9 cellular contexts compared by ENCODE assay signal in the genomic region with DNA sequence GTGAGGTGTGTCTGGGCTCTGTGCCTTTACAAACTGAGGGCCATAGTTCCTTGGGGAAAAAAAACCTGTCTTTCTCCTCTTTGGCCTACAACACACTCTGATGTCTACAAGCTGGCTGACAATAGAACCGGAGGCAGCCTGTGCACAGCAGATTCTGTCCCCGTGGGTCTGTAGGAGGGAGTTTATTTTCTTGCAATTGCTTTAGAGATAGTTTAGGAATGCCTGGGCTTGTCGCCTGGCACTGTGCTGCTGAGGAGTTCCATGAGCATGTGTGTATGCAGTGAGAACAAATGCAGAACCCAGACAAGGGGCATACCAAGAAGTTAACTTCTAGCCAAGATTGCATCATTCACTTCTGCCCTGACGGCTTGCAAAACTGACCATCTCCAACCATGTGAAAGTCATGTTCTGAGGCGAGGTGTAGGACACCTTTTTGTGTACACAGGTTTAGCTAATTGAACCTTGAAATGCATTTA. TPM values are rescaled to one million over a fixed set of nuclear protein-coding genes. Genes with fewer than 3 reads are reported as not detected.
A peak's percentile ranks its signal among the peaks of the same experiment; 100 is the strongest.
DNase-seq lines count a peak whose midpoint lies in the region; ATAC-seq, FAIRE-seq and TF ChIP-seq lines count a peak whose summit lies in the region.
"Had no signal": no experiment of that assay in that cellular context is flagged by ENCODE, and none has a peak within 500 bp of the region (broad histone marks: within the 10 kb centered on the region; RNA-seq: fewer than 3 reads in every experiment).

No MANE protein-coding gene starts in this region.

- FAIRE-seq in HTR-8/SVneo (lab: Jason Lieb, UNC), result no peak

- H3K27ac ChIP-seq in lung (ENCODE audit: low read depth in 1 of 2, low read length in 1 of 2), result peak overlapping the region in 1 of 2 donors; percentile 32
- peak overlapping the region in 3 of 4 donors; percentile 35 to 48 (median 38) for H3K27ac ChIP-seq in upper lobe of left lung
- peak overlapping the region in 1 of 2 donors; percentile 52 for H3K27ac ChIP-seq in uterus

- no peak overlapping the region for H3K4me3 Mint-ChIP-seq in endothelial cell (ENCODE audit: unreplicated experiment)

- H3K27me3 ChIP-seq in lung (ENCODE audit: control insufficient read depth, insufficient read depth) (no peaks in the 10 kb centered on the region), upper lobe of left lung (no peaks in the 10 kb centered on the region), uterus (no peaks in the 10 kb centered on the region)

- H3K4me1 ChIP-seq in lung (ENCODE audit: control insufficient read depth in 2 of 2, insufficient read depth in 2 of 2, low read length in 2 of 2) (peaks cover 3 to 9% of the 10 kb centered on the region in 2 donors), upper lobe of left lung (peaks cover 9 to 21% (median 13%) of the 10 kb centered on the region in 4 donors), uterus (no peaks in the 10 kb centered on the region)

- no peaks in the 10 kb centered on the region for H3K27me3 Mint-ChIP-seq in endothelial cell (ENCODE audit: unreplicated experiment)

- H3K4me1 Mint-ChIP-seq in endothelial cell (ENCODE audit: unreplicated experiment), result peaks cover 25% of the 10 kb centered on the region

- WGBS in lung, 2 donors, result 46 to 49% methylated on average over 5 of the region's 5 CpGs
- WGBS in upper lobe of left lung, 2 donors, result 47 to 49% methylated on average over 5 of the region's 5 CpGs

- no peaks in the 10 kb centered on the region for H3K9me3 Mint-ChIP-seq in endothelial cell (ENCODE audit: unreplicated experiment)

- TF ChIP-seq EP300 in upper lobe of left lung (IDR thresholded peaks at IDR 0.05), result no peak

- H3K4me3 ChIP-seq in NB4 (ENCODE audit: low read depth, low read length) (no peak overlapping the region), lung (no peak overlapping the region), upper lobe of left lung (no peak overlapping the region), uterus (no peak overlapping the region)

- peak overlapping the region; percentile 85 for H3K27ac Mint-ChIP-seq in endothelial cell (ENCODE audit: unreplicated experiment)

- DNase-seq in NB4 (ENCODE audit: low read depth) (peak; percentile 40), endothelial cell (ENCODE audit: low spot score) (no peak), lung (ENCODE audit: low spot score) (no peak), upper lobe of left lung (peak in 1 of 2 donors; percentile 41), uterus (no peak), HTR-8/SVneo (ENCODE audit: insufficient read length, low spot score) (no peak), C1 segment of cervical spinal cord (lab: John Stamatoyannopoulos, UW) (no peak)
- DNase-seq: left colon, NCI-H187 had no signal

- H3K36me3 ChIP-seq in lung (ENCODE audit: control insufficient read depth in 2 of 2, insufficient read depth in 2 of 2, low read length in 2 of 2) (peaks cover 5 to 22% of the 10 kb centered on the region in 2 donors), upper lobe of left lung (peaks cover 0 to 50% (median 24%) of the 10 kb centered on the region in 4 donors), uterus (peaks cover 0 to 2% of the 10 kb centered on the region in 2 donors)

- TF ChIP-seq CTCF in NB4 (IDR thresholded peaks at IDR 0.05; ENCODE audit: low read depth, low read length) (no peak), endothelial cell (IDR thresholded peaks at IDR 0.05; ENCODE audit: unreplicated experiment) (no peak), lung (IDR thresholded peaks at IDR 0.05; ENCODE audit: control extremely low read depth, extremely low read depth) (no peak), upper lobe of left lung (IDR thresholded peaks at IDR 0.05) (no peak), uterus (IDR thresholded peaks at IDR 0.05) (no peak)

- TF ChIP-seq POLR2A in NB4 (IDR thresholded peaks at IDR 0.05; ENCODE audit: extremely low read depth, insufficient read length), result no peak
- no peak for TF ChIP-seq POLR2A in upper lobe of left lung (IDR thresholded peaks at IDR 0.05)
- no peak for TF ChIP-seq POLR2A in uterus (IDR thresholded peaks at IDR 0.05)

- intact Hi-C loops in uterus (cut with DNase I; ENCODE audit: low total_unique reads), result no loop called here

- ATAC-seq in lung (ENCODE audit: insufficient read depth, low FRiP score), result peak; percentile 59
- ATAC-seq in upper lobe of left lung (ENCODE audit: low FRiP score in 2 of 2), result peak; percentile 65 to 73
- ATAC-seq: left colon had no signal

- peaks cover 56% of the 10 kb centered on the region for H3K36me3 Mint-ChIP-seq in endothelial cell (ENCODE audit: low read depth, unreplicated experiment)

- H3K9me3 ChIP-seq in lung (ENCODE audit: control insufficient read depth in 2 of 2, insufficient read depth in 1 of 2, low read length in 1 of 2) (no peaks in the 10 kb centered on the region), upper lobe of left lung (no peaks in the 10 kb centered on the region), uterus (no peaks in the 10 kb centered on the region)

RNA-seq across cellular contexts. Expression of a gene that starts 54.1 kb away (rescaled TPM):
- total RNA-seq in endothelial cell (ENCODE audit: unreplicated experiment) (303 TPM), lung (100 to 1,000 TPM; 194 to 313 TPM), upper lobe of left lung (100 to 1,000 TPM; 132 to 305 (median 216) TPM), uterus (100 to 1,000 TPM; 137 to 471 (median 239) TPM)
- 100 to 1,000 TPM in 1 of 2 donors, 10 to 100 TPM in 1; 62.8 to 106 TPM for polyA plus RNA-seq in lung
